20 cellular contexts compared by ENCODE assay signal in the genomic region with DNA sequence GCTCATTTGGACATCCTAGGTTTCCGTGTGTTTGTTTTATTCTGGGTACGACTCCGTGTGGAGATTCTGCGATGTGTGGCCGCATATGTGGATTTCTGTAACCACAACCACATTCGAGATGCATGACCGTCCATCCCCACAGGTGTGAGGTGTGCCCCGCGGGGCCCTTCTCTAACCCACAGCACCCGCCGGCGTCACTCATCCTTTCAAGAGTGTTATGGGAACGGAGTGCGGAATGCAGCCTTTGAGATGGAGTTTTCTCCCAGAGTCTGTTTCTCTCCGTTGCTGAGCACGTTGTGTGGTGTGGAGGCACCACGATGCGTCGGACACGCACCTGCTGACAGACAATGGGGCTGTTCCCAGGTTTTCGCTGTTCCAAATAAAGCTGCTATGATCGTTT. TPM values are rescaled to one million over a fixed set of nuclear protein-coding genes. Genes with fewer than 3 reads are reported as not detected.
DNase-seq lines count a peak whose midpoint lies in the region; ATAC-seq and TF ChIP-seq lines count a peak whose summit lies in the region.
"Had no signal": no experiment of that assay in that cellular context is flagged by ENCODE, and none has a peak within 500 bp of the region (broad histone marks: within the 10 kb centered on the region; RNA-seq: fewer than 3 reads in every experiment).

No MANE protein-coding gene starts in this region.

- H3K27me3 ChIP-seq in suprapubic skin: peaks cover 3% of the 10 kb centered on the region

- TF ChIP-seq CTCF in neural crest cell (conservative IDR thresholded peaks at IDR 0.05) (no peak), suprapubic skin (IDR thresholded peaks at IDR 0.05) (no peak), mesothelial cell of epicardium (IDR thresholded peaks at IDR 0.05; ENCODE audit: unreplicated experiment) (no peak)

- no peaks in the 10 kb centered on the region for H3K9me3 ChIP-seq in suprapubic skin
- H3K9me3 ChIP-seq: BLaER1 treated with 17β-estradiol and CSF1 and Interleukin-3, amounts not matched to agents 10 nM and 100 nM had no signal

- H3K4me1 Mint-ChIP-seq in neural crest cell: peaks cover 60% of the 10 kb centered on the region
- peaks cover 31% of the 10 kb centered on the region for H3K4me1 Mint-ChIP-seq in mesothelial cell of epicardium

- H3K27me3 Mint-ChIP-seq in neural crest cell (ENCODE audit: low read depth): no peaks in the 10 kb centered on the region
- no peaks in the 10 kb centered on the region for H3K27me3 Mint-ChIP-seq in mesothelial cell of epicardium (ENCODE audit: low read depth)

- no peak for TF ChIP-seq POLR2A in suprapubic skin (IDR thresholded peaks at IDR 0.05)

- DNase-seq in activated CD8-positive, alpha-beta memory T cell treated with anti-CD3 and anti-CD28 coated beads, Interleukin-2, amount 50 U/mL, for 4 hours: peak; percentile 3
- no peak for DNase-seq in activated CD8-positive, alpha-beta memory T cell treated with anti-CD3 and anti-CD28 coated beads, Interleukin-2, amount 50 U/mL, for 48 hours
- DNase-seq in SW480 (ENCODE audit: low spot score) (peak; percentile 23), neural crest cell (ENCODE audit: low read depth, low spot score) (no peak), suprapubic skin (ENCODE audit: low spot score in 2 of 2) (peak; percentile 31 to 74), mesothelial cell of epicardium (ENCODE audit: low spot score in 2 of 2, unreplicated experiment in 2 of 2) (no peak), activated gamma-delta T cell (lab: John Stamatoyannopoulos, UW) (no peak)
- DNase-seq: DMS 273 treated with DMSO at 0.1 percent for 48 hours, NCI-H1417, NCI-H2029, NCI-H2171 treated with DMSO at 0.1 percent for 48 hours, NCI-H510A, NCI-H82 had no signal

- WGBS in suprapubic skin: 95% methylated on average over 22 of the region's 22 CpGs

- H3K27ac Mint-ChIP-seq in neural crest cell (ENCODE audit: unreplicated experiment): peak overlapping the region; percentile 91
- no peak overlapping the region for H3K27ac Mint-ChIP-seq in mesothelial cell of epicardium
- H3K27ac Mint-ChIP-seq: GM23338 had no signal

- H3K27ac ChIP-seq in suprapubic skin: no peak overlapping the region
- H3K27ac ChIP-seq: 22Rv1; BLaER1 treated with 17β-estradiol and CSF1 and Interleukin-3, amounts not matched to agents 10 nM and 100 nM had no signal

- H3K4me1 ChIP-seq in suprapubic skin: peaks cover 20% of the 10 kb centered on the region

- H3K4me3 Mint-ChIP-seq in neural crest cell: no peak overlapping the region
- H3K4me3 Mint-ChIP-seq in mesothelial cell of epicardium: no peak overlapping the region
- H3K4me3 Mint-ChIP-seq: GM23338, IgD-negative memory B cell had no signal

- no peak overlapping the region for H3K4me3 ChIP-seq in suprapubic skin
- H3K4me3 ChIP-seq: BLaER1 treated with 17β-estradiol and CSF1 and Interleukin-3, amounts not matched to agents 10 nM and 100 nM; GM23338 had no signal

- no peak for TF ChIP-seq EP300 in suprapubic skin (IDR thresholded peaks at IDR 0.05)

- H3K36me3 Mint-ChIP-seq in neural crest cell (ENCODE audit: low read depth) (no peaks in the 10 kb centered on the region), mesothelial cell of epicardium (no peaks in the 10 kb centered on the region)
- H3K36me3 Mint-ChIP-seq: IgD-negative memory B cell had no signal

- H3K36me3 ChIP-seq in suprapubic skin: no peaks in the 10 kb centered on the region
- H3K36me3 ChIP-seq: BLaER1 treated with 17β-estradiol and CSF1 and Interleukin-3, amounts not matched to agents 10 nM and 100 nM had no signal

- no peaks in the 10 kb centered on the region for H3K9me3 Mint-ChIP-seq in neural crest cell
- H3K9me3 Mint-ChIP-seq in mesothelial cell of epicardium: no peaks in the 10 kb centered on the region
- H3K9me3 Mint-ChIP-seq: GM23338, IgD-negative memory B cell had no signal

- no peak for ATAC-seq in GM19467 (IDR thresholded peaks at IDR 0.05; ENCODE audit: unreplicated experiment)
- ATAC-seq: Panc1 had no signal

RNA-seq across cellular contexts. Expression of gene C13orf46, which starts 40.0 kb away (rescaled TPM):
- total RNA-seq in neural crest cell: 0.66 and 1.9 TPM in 2 replicates
- 1 to 10 TPM in 1 of 4 donors, under 1 TPM in 3; 0.16 to 1.4 (median 0.53) TPM for total RNA-seq in suprapubic skin
- 0.54 to 1.8 TPM (median 0.57 TPM) in 3 replicates for total RNA-seq in mesothelial cell of epicardium
- total RNA-seq: Daoy had no signal

Comparison
In these comparisons a context has a peak if more than half of its experiments do, and no peak if none do; other contexts are left out.
1. DNase-seq: peak in activated CD8-positive, alpha-beta memory T cell treated with anti-CD3 and anti-CD28 coated beads, Interleukin-2, amount 50 U/mL, for 4 hours (single experiment), SW480 (single experiment) and suprapubic skin (2 of 2); none in activated CD8-positive, alpha-beta memory T cell treated with anti-CD3 and anti-CD28 coated beads, Interleukin-2, amount 50 U/mL, for 48 hours (single experiment), neural crest cell (single experiment), mesothelial cell of epicardium (0 of 2) and activated gamma-delta T cell (single experiment).